19 cellular contexts compared by ENCODE assay signal in genomic region chr5:116396700-116397099, GRCh38.
"Had no signal": no experiment of that assay in that cellular context is flagged by ENCODE, and none has a peak within 500 bp of the region (broad histone marks: within the 10 kb centered on the region; RNA-seq: fewer than 3 reads in every experiment).

No MANE protein-coding gene starts in this region.

- H3K27me3 Mint-ChIP-seq: activated naive CD8-positive, alpha-beta T cell treated with anti-CD3 and anti-CD28 coated beads, Interleukin-2, amount 10 ng/mL, durations not matched to agents 7 days and 5 days; dendritic cell treated with granulocyte-macrophage colony-stimulating factor and Interleukin-4, amounts not matched to agents 40 ng/mL and 50 ng/mL, for 4 days; effector memory CD8-positive, alpha-beta T cell; memory B cell had no signal

- H3K4me3 ChIP-seq: breast epithelium, skin epidermis had no signal

- H3K36me3 ChIP-seq: breast epithelium had no signal

- H3K27ac Mint-ChIP-seq: activated naive CD8-positive, alpha-beta T cell treated with anti-CD3 and anti-CD28 coated beads, Interleukin-2, amount 10 ng/mL, durations not matched to agents 7 days and 5 days; dendritic cell treated with granulocyte-macrophage colony-stimulating factor and Interleukin-4, amounts not matched to agents 40 ng/mL and 50 ng/mL, for 4 days; effector memory CD8-positive, alpha-beta T cell; memory B cell; nephron progenitor cell had no signal

- H3K4me3 Mint-ChIP-seq: activated naive CD8-positive, alpha-beta T cell treated with anti-CD3 and anti-CD28 coated beads, Interleukin-2, amount 10 ng/mL, durations not matched to agents 7 days and 5 days; dendritic cell treated with granulocyte-macrophage colony-stimulating factor and Interleukin-4, amounts not matched to agents 40 ng/mL and 50 ng/mL, for 4 days; effector memory CD8-positive, alpha-beta T cell; memory B cell; nephron progenitor cell had no signal

- H3K4me1 ChIP-seq: breast epithelium had no signal

- H3K36me3 Mint-ChIP-seq: activated naive CD8-positive, alpha-beta T cell treated with anti-CD3 and anti-CD28 coated beads, Interleukin-2, amount 10 ng/mL, durations not matched to agents 7 days and 5 days had no signal

- H3K27me3 ChIP-seq: breast epithelium had no signal

- FAIRE-seq: islet of Langerhans had no signal

- H3K9me3 Mint-ChIP-seq: activated naive CD8-positive, alpha-beta T cell treated with anti-CD3 and anti-CD28 coated beads, Interleukin-2, amount 10 ng/mL, durations not matched to agents 7 days and 5 days; dendritic cell treated with granulocyte-macrophage colony-stimulating factor and Interleukin-4, amounts not matched to agents 40 ng/mL and 50 ng/mL, for 4 days had no signal

- H3K9me3 ChIP-seq: breast epithelium had no signal

- DNase-seq: activated CD4-positive, alpha-beta T cell treated with anti-CD3 and anti-CD28 coated beads for 1 hour; activated CD4-positive, alpha-beta T cell treated with anti-CD3 and anti-CD28 coated beads, Interleukin-2, amount 50 U/mL, for 4 hours; activated naive CD4-positive, alpha-beta T cell; activated naive CD8-positive, alpha-beta T cell treated with anti-CD3 and anti-CD28 coated beads, Interleukin-2, amount 10 ng/mL, durations not matched to agents 7 days and 5 days; activated T-cell treated with anti-CD3 and anti-CD28 coated beads for 4 hours; anterior cingulate cortex; effector memory CD8-positive, alpha-beta T cell; left colon; nephron progenitor cell; stimulated activated CD4-positive, alpha-beta T cell treated with anti-CD3 and anti-CD28 coated beads, Interleukin-15, amount 100 ng/mL, for 24 hours; stimulated activated CD4-positive, alpha-beta T cell treated with anti-CD3 and anti-CD28 coated beads, Interleukin-4, amount 100 ng/mL, for 1 hour; stimulated activated naive CD4-positive, alpha-beta T cell; substantia nigra; T1000 had no signal

- H3K4me1 Mint-ChIP-seq: activated naive CD8-positive, alpha-beta T cell treated with anti-CD3 and anti-CD28 coated beads, Interleukin-2, amount 10 ng/mL, durations not matched to agents 7 days and 5 days had no signal

- ATAC-seq: effector memory CD8-positive, alpha-beta T cell; left colon had no signal
